Comparison of ENCODE assay signal across 25 cellular contexts in the genomic region with DNA sequence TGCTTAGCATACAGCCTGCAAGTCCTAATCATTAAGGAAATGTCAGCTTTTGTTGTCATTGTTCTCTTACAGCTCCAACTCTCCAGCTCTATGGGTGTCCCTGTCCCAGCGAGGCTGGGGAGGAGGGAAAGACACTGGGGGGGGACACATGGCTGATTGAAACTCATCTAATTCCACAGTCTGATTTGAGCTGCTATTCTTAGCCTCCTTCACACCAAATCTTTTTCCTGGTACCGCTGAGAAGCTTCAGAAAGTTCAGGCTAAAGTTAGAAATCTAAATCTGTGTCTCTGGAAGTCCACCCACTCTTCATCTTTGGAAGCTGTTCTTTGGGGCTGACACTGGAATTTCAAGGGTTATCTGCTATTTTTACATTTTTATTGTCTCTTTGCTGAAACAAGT.
DNase-seq lines count a peak whose midpoint lies in the region; FAIRE-seq and TF ChIP-seq lines count a peak whose summit lies in the region.
"Had no signal": no experiment of that assay in that cellular context is flagged by ENCODE, and none has a peak within 500 bp of the region (broad histone marks: within the 10 kb centered on the region; RNA-seq: fewer than 3 reads in every experiment).

No MANE protein-coding gene starts in this region.

- H3K9me3 ChIP-seq in cardiac muscle cell (ENCODE audit: low read depth): no peaks in the 10 kb centered on the region
- no peaks in the 10 kb centered on the region for H3K9me3 ChIP-seq in left ventricle myocardium inferior (replicated peaks)
- H3K9me3 ChIP-seq in KOPT-K1 (ENCODE audit: insufficient read depth, low read length, poor library complexity, severe bottlenecking): no peaks in the 10 kb centered on the region
- H3K9me3 ChIP-seq: HAP-1, SJSA1 had no signal

- H3K36me3 ChIP-seq in cardiac muscle cell (no peaks in the 10 kb centered on the region), left ventricle myocardium inferior (no peaks in the 10 kb centered on the region), KOPT-K1 (ENCODE audit: insufficient read depth, low read length) (no peaks in the 10 kb centered on the region)
- H3K36me3 ChIP-seq: HAP-1, SJSA1 had no signal

- no peak for FAIRE-seq in H54 (lab: Jason Lieb, UNC)
- FAIRE-seq: G401.6, HTR-8/SVneo, K562 had no signal

- H3K4me1 ChIP-seq in cardiac muscle cell (ENCODE audit: low read depth) (peaks cover 28% of the 10 kb centered on the region), left ventricle myocardium inferior (peaks cover 16% of the 10 kb centered on the region)
- H3K4me1 ChIP-seq: HAP-1, SJSA1 had no signal

- intact Hi-C loops in left ventricle myocardium inferior (cut with micrococcal nuclease): no loop called here

- DNase-seq in cardiac muscle cell (ENCODE audit: low read depth in 1 of 2, low spot score in 1 of 2) (no peak), left ventricle myocardium inferior (no peak), islet precursor cell (peak; percentile 7), occipital lobe (lab: John Stamatoyannopoulos, UW) (no peak), OCI-M1 (lab: John Stamatoyannopoulos, UW) (no peak), H54 (ENCODE audit: insufficient read length, low spot score) (no peak)
- DNase-seq: CD4-positive, alpha-beta T cell; COR-L47; HFFc6; MM.1S; NCI-H1417; NCI-H1694; NCI-H2029 treated with DMSO at 0.1 percent for 48 hours; NCI-H446 treated with DMSO at 0.1 percent for 48 hours; NCI-H526; NCI-H82; NK-92 treated with Interleukin-12 subunit alpha and Interleukin-12 subunit beta, amount 100 ng/mL, for 24 hours; PC-9 had no signal

- TF ChIP-seq POLR2A in H54 (IDR thresholded peaks at IDR 0.05; ENCODE audit: low read depth, low read length): no peak

- no peak for TF ChIP-seq CTCF in cardiac muscle cell (IDR thresholded peaks at IDR 0.05; ENCODE audit: low read depth, low read length)
- TF ChIP-seq CTCF in left ventricle myocardium inferior (IDR thresholded peaks at IDR 0.05; ENCODE audit: borderline replicate concordance): no peak

- H3K27ac ChIP-seq in cardiac muscle cell (peak overlapping the region; percentile 77), left ventricle myocardium inferior (replicated peaks) (no peak overlapping the region), KOPT-K1 (ENCODE audit: low read depth, low read length, poor library complexity, severe bottlenecking) (peak overlapping the region; percentile 56)
- H3K27ac ChIP-seq: PC-9, SJSA1 had no signal

- H3K4me3 ChIP-seq in cardiac muscle cell: no peak overlapping the region
- H3K4me3 ChIP-seq in left ventricle myocardium inferior: no peak overlapping the region
- H3K4me3 ChIP-seq: GM23338, HAP-1, K562, PC-9, SJSA1 had no signal

- no peaks in the 10 kb centered on the region for H3K27me3 ChIP-seq in cardiac muscle cell
- H3K27me3 ChIP-seq in left ventricle myocardium inferior (ENCODE audit: low read depth): no peaks in the 10 kb centered on the region
